17 cellular contexts compared by ENCODE assay signal in genomic region chr17:63940584-63940983, GRCh38. TPM values are rescaled to one million over a fixed set of nuclear protein-coding genes. Genes with fewer than 3 reads are reported as not detected.
DNase-seq lines count a peak whose midpoint lies in the region; ATAC-seq and TF ChIP-seq lines count a peak whose summit lies in the region.
"Had no signal": no experiment of that assay in that cellular context is flagged by ENCODE, and none has a peak within 500 bp of the region (broad histone marks: within the 10 kb centered on the region; RNA-seq: fewer than 3 reads in every experiment).

No MANE protein-coding gene starts in this region.

- no peak overlapping the region for H3K9ac ChIP-seq in BLaER1

- H3K4me1 ChIP-seq in BLaER1 = peaks cover 73% of the 10 kb centered on the region
- H3K4me1 ChIP-seq in osteoblast (ENCODE audit: insufficient read depth, low read length) = no peaks in the 10 kb centered on the region

- H3K9me3 ChIP-seq in BLaER1 = peaks cover 6% of the 10 kb centered on the region; the same call in 1 of the 2 replicates
- no peaks in the 10 kb centered on the region for H3K9me3 ChIP-seq in osteoblast (ENCODE audit: low read depth, low read length)

- no peaks in the 10 kb centered on the region for H3K79me2 ChIP-seq in osteoblast (ENCODE audit: insufficient read depth, low read length)

- no peak overlapping the region for H3K4me3 Mint-ChIP-seq in chondrocyte (ENCODE audit: unreplicated experiment)
- H3K4me3 Mint-ChIP-seq: CD14-positive monocyte; CD4-positive, alpha-beta memory T cell; HFFc6 had no signal

- H4K20me1 ChIP-seq in BLaER1 = no peaks in the 10 kb centered on the region
- H4K20me1 ChIP-seq in osteoblast (ENCODE audit: insufficient read depth, low read length) = no peaks in the 10 kb centered on the region

- TF ChIP-seq CTCF in chondrocyte (IDR thresholded peaks at IDR 0.05) (no peak), osteoblast (IDR thresholded peaks at IDR 0.05; ENCODE audit: extremely low read depth, low read depth, low read length) (no peak)

- H3K27me3 ChIP-seq in BLaER1 (no peaks in the 10 kb centered on the region), osteoblast (ENCODE audit: insufficient read depth, low read length) (no peaks in the 10 kb centered on the region)

- no peaks in the 10 kb centered on the region for H3K4me1 Mint-ChIP-seq in chondrocyte (ENCODE audit: low read depth)

- H3K27ac Mint-ChIP-seq in chondrocyte (ENCODE audit: unreplicated experiment) = no peak overlapping the region
- H3K27ac Mint-ChIP-seq: CD14-positive monocyte; CD4-positive, alpha-beta memory T cell; HFFc6 had no signal

- H2AFZ ChIP-seq in osteoblast (ENCODE audit: low read length) = no peak overlapping the region

- H3K9me3 Mint-ChIP-seq in chondrocyte (ENCODE audit: low read depth) = no peaks in the 10 kb centered on the region
- H3K9me3 Mint-ChIP-seq: CD4-positive, alpha-beta memory T cell; HFFc6 had no signal

- DNase-seq in chondrocyte (ENCODE audit: low spot score) (peak; percentile 88), osteoblast (ENCODE audit: insufficient read length, low spot score, missing footprints) (peak; percentile 64), DMS 273 treated with DMSO at 0.1 percent for 48 hours (lab: John Stamatoyannopoulos, UW) (no peak)
- DNase-seq in activated naive CD4-positive, alpha-beta T cell (lab: John Stamatoyannopoulos, UW) = no peak
- DNase-seq: ACHN; CD4-positive, alpha-beta memory T cell; DND-41; EL; GOT3; H7; HFFc6; IMR-90 had no signal

- peaks cover 9% of the 10 kb centered on the region for H3K27me3 Mint-ChIP-seq in chondrocyte (ENCODE audit: low read depth)
- H3K27me3 Mint-ChIP-seq: CD4-positive, alpha-beta memory T cell had no signal

- no peak overlapping the region for H3K4me2 ChIP-seq in BLaER1
- H3K4me2 ChIP-seq in osteoblast (ENCODE audit: insufficient read depth, low read length) = no peak overlapping the region

- no peaks in the 10 kb centered on the region for H3K36me3 Mint-ChIP-seq in chondrocyte (ENCODE audit: low read depth)
- H3K36me3 Mint-ChIP-seq: CD14-positive monocyte; CD4-positive, alpha-beta memory T cell had no signal

- H3K36me3 ChIP-seq in BLaER1 (peaks cover 12% of the 10 kb centered on the region; the same call in 1 of the 2 replicates), osteoblast (ENCODE audit: insufficient read depth, low read length) (no peaks in the 10 kb centered on the region)

- H3K27ac ChIP-seq in BLaER1 = peak overlapping the region; percentile 62; the same call in 1 of the 2 replicates
- no peak overlapping the region for H3K27ac ChIP-seq in osteoblast (ENCODE audit: low read depth, low read length)

- H3K4me3 ChIP-seq in BLaER1 (no peak overlapping the region), osteoblast (ENCODE audit: insufficient read depth, low read length) (no peak overlapping the region)
- H3K4me3 ChIP-seq: GM12878 had no signal

- ATAC-seq in SK-N-SH treated with all-trans-retinoic acid at 6 μM for 48 hours = no peak
- ATAC-seq: GM12878 had no signal

TF ChIP-seq in SK-N-SH treated with all-trans-retinoic acid at 6 μM for 48 hours, 23 proteins besides CTCF, POLR2A, EP300 and RAD21:
- TF ChIP-seq ARNTL (CRISPR knock-in tag; IDR thresholded peaks at IDR 0.05; ENCODE audit: borderline replicate concordance, low read depth) (no peak), ZNF565 (CRISPR knock-in tag; conservative IDR thresholded peaks at IDR 0.05; ENCODE audit: low read depth) (no peak), TCF4 (CRISPR knock-in tag; IDR thresholded peaks at IDR 0.05; ENCODE audit: borderline replicate concordance) (no peak)

RNA-seq across cellular contexts. Expression of gene CD79B, which starts 8.5 kb away (rescaled TPM):
- total RNA-seq in chondrocyte = not detected in 3 replicates
- total RNA-seq in osteoblast = 0.36 and 0.59 TPM in 2 replicates
- total RNA-seq: IMR-90 had no signal

RNA-seq across cellular contexts. Expression of gene GH1, which starts 21.9 kb away (rescaled TPM):
- total RNA-seq in chondrocyte (not detected in 3 replicates), osteoblast (not detected in 2 replicates)
- total RNA-seq: CD4-positive, alpha-beta memory T cell; G401; GM12878; H7; HFFc6; IMR-90 had no signal

RNA-seq across cellular contexts. Expression of gene CSHL1, which starts 29.5 kb away (rescaled TPM):
- 0.68 TPM in 1 of 3 replicates, not detected in the others for total RNA-seq in chondrocyte
- not detected in 2 replicates for total RNA-seq in osteoblast
- total RNA-seq: CD4-positive, alpha-beta memory T cell; G401; GM12878; H7; HFFc6; IMR-90 had no signal

RNA-seq across cellular contexts. Expression of gene SCN4A, which starts 32.1 kb away (rescaled TPM):
- not detected in 3 replicates for total RNA-seq in chondrocyte
- total RNA-seq in osteoblast = under 0.01 TPM in 1 of 2 replicates, not detected in the other
- total RNA-seq: G401, HFFc6, IMR-90 had no signal

RNA-seq across cellular contexts. Expression of gene CSH1, which starts 44.2 kb away (rescaled TPM):
- total RNA-seq in chondrocyte = 14.0 TPM in 1 of 3 replicates, not detected in the others
- total RNA-seq in osteoblast = not detected in 2 replicates
- total RNA-seq: CD4-positive, alpha-beta memory T cell; G401; GM12878; H7; HFFc6; IMR-90 had no signal

Comparison
In these comparisons a context has a peak if more than half of its experiments do, and no peak if none do; other contexts are left out.
1. DNase-seq: peak in chondrocyte (single experiment) and osteoblast (single experiment); none in DMS 273 treated with DMSO at 0.1 percent for 48 hours (single experiment) and activated naive CD4-positive, alpha-beta T cell (0 of 4).